In genomic region chr10:129530486-129531065, GRCh38 we compare ENCODE assay signal across 12 cellular contexts.
"Had no signal": no experiment of that assay in that cellular context is flagged by ENCODE, and none has a peak within 500 bp of the region (broad histone marks: within the 10 kb centered on the region; RNA-seq: fewer than 3 reads in every experiment).

No MANE protein-coding gene starts in this region.

- H3K9me3 ChIP-seq: gastrocnemius medialis, left lung, pancreas had no signal

- H3K27ac Mint-ChIP-seq: activated CD8-positive, alpha-beta T cell treated with anti-CD3 and anti-CD28 coated beads for 36 hours; memory B cell had no signal

- H3K27ac ChIP-seq: gastrocnemius medialis, left lung, WERI-Rb-1 had no signal

- H3K36me3 ChIP-seq: gastrocnemius medialis, left lung, pancreas, WERI-Rb-1 had no signal

- DNase-seq: activated CD4-positive, alpha-beta T cell treated with anti-CD3 and anti-CD28 coated beads for 4 hours; activated CD8-positive, alpha-beta memory T cell treated with anti-CD3 and anti-CD28 coated beads, Interleukin-2, amount 50 U/mL, for 48 hours; activated CD8-positive, alpha-beta T cell treated with anti-CD3 and anti-CD28 coated beads for 36 hours; activated naive CD4-positive, alpha-beta T cell; gastrocnemius medialis; islet precursor cell; left lung; stimulated activated CD4-positive, alpha-beta T cell treated with anti-CD3 and anti-CD28 coated beads, Interleukin-4, amount 100 ng/mL, for 24 hours; WERI-Rb-1 had no signal

- ATAC-seq: activated CD8-positive, alpha-beta T cell treated with anti-CD3 and anti-CD28 coated beads for 36 hours; gastrocnemius medialis had no signal

- H3K4me1 ChIP-seq: pancreas had no signal

- H3K4me3 Mint-ChIP-seq: activated CD8-positive, alpha-beta T cell treated with anti-CD3 and anti-CD28 coated beads for 36 hours; memory B cell; neural crest cell had no signal

- H3K4me1 Mint-ChIP-seq: neural crest cell had no signal

- H3K9me3 Mint-ChIP-seq: neural crest cell had no signal

- H3K27me3 ChIP-seq: gastrocnemius medialis, left lung, pancreas had no signal

- H3K4me3 ChIP-seq: gastrocnemius medialis, left lung, pancreas had no signal

- H3K27me3 Mint-ChIP-seq: activated CD8-positive, alpha-beta T cell treated with anti-CD3 and anti-CD28 coated beads for 36 hours; memory B cell had no signal
